Comparison of ENCODE assay signal across 1 cellular context in the genomic region with DNA sequence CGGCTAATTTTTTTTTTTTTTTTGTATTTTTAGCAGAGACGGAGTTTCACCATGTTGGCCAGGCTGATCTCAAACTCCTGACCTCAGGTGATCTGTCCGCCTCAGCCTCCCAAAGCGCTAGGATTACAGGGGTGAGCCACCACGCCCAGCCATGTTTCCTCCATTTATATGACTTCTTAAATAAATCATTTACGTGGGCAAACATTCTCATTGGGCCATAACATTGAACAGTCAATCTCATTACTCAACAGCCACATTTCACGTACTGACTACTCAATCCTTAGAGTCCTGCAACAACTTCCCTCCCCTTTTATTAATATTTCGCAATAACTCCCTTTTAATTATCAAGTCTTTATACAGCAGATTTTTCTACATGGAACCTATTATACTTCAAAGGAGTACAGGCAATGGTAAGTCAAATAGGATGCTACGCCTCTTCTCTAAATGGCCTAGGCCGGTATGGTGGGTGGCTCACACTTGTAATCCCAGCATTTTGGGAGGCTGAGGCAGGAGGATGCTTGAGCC.
TF ChIP-seq lines count a peak whose summit lies in the region.

No MANE protein-coding gene starts in this region.

TF ChIP-seq in K562, 482 proteins besides CTCF, POLR2A, EP300 and RAD21:
- TF ChIP-seq SMAD1 (IDR thresholded peaks at IDR 0.05; ENCODE audit: low read depth, low read length, partially characterized antibody) (no peak), ZNF121 (CRISPR knock-in tag; conservative IDR thresholded peaks at IDR 0.05) (no peak), CEBPG (CRISPR knock-in tag; IDR thresholded peaks at IDR 0.05) (peak; percentile 28; the same call in 1 of the 2 replicates), CEBPG (tag; conservative IDR thresholded peaks at IDR 0.05 in 1 of 2, IDR thresholded peaks at IDR 0.05 in 1 of 2) (peak; percentile 61 to 93; a peak in 3 of 4 replicates), CEBPB (tag; IDR thresholded peaks at IDR 0.05) (peak; percentile 94), CREB1 (IDR thresholded peaks at IDR 0.05) (no peak), CREB1 (CRISPR knock-in tag; IDR thresholded peaks at IDR 0.05) (no peak)
- TF ChIP-seq, protein P1, sequence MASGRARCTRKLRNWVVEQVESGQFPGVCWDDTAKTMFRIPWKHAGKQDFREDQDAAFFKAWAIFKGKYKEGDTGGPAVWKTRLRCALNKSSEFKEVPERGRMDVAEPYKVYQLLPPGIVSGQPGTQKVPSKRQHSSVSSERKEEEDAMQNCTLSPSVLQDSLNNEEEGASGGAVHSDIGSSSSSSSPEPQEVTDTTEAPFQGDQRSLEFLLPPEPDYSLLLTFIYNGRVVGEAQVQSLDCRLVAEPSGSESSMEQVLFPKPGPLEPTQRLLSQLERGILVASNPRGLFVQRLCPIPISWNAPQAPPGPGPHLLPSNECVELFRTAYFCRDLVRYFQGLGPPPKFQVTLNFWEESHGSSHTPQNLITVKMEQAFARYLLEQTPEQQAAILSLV (tag; IDR thresholded peaks at IDR 0.05), result peak; percentile 28; the same call in 1 of the 2 replicates
- TF ChIP-seq, protein P2, sequence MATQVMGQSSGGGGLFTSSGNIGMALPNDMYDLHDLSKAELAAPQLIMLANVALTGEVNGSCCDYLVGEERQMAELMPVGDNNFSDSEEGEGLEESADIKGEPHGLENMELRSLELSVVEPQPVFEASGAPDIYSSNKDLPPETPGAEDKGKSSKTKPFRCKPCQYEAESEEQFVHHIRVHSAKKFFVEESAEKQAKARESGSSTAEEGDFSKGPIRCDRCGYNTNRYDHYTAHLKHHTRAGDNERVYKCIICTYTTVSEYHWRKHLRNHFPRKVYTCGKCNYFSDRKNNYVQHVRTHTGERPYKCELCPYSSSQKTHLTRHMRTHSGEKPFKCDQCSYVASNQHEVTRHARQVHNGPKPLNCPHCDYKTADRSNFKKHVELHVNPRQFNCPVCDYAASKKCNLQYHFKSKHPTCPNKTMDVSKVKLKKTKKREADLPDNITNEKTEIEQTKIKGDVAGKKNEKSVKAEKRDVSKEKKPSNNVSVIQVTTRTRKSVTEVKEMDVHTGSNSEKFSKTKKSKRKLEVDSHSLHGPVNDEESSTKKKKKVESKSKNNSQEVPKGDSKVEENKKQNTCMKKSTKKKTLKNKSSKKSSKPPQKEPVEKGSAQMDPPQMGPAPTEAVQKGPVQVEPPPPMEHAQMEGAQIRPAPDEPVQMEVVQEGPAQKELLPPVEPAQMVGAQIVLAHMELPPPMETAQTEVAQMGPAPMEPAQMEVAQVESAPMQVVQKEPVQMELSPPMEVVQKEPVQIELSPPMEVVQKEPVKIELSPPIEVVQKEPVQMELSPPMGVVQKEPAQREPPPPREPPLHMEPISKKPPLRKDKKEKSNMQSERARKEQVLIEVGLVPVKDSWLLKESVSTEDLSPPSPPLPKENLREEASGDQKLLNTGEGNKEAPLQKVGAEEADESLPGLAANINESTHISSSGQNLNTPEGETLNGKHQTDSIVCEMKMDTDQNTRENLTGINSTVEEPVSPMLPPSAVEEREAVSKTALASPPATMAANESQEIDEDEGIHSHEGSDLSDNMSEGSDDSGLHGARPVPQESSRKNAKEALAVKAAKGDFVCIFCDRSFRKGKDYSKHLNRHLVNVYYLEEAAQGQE (CRISPR knock-in tag; IDR thresholded peaks at IDR 0.05; ENCODE audit: low read depth), result no peak
TF ChIP-seq in K562: peak in this region for 3.
